In genomic region chr2:42140501-42140900, GRCh38 we compare ENCODE assay signal across 2 cellular contexts.
TF ChIP-seq lines count a peak whose summit lies in the region.

No MANE protein-coding gene starts in this region.

TF ChIP-seq in WTC11, 78 proteins besides CTCF, POLR2A, EP300 and RAD21:
- TF ChIP-seq, protein P1, sequence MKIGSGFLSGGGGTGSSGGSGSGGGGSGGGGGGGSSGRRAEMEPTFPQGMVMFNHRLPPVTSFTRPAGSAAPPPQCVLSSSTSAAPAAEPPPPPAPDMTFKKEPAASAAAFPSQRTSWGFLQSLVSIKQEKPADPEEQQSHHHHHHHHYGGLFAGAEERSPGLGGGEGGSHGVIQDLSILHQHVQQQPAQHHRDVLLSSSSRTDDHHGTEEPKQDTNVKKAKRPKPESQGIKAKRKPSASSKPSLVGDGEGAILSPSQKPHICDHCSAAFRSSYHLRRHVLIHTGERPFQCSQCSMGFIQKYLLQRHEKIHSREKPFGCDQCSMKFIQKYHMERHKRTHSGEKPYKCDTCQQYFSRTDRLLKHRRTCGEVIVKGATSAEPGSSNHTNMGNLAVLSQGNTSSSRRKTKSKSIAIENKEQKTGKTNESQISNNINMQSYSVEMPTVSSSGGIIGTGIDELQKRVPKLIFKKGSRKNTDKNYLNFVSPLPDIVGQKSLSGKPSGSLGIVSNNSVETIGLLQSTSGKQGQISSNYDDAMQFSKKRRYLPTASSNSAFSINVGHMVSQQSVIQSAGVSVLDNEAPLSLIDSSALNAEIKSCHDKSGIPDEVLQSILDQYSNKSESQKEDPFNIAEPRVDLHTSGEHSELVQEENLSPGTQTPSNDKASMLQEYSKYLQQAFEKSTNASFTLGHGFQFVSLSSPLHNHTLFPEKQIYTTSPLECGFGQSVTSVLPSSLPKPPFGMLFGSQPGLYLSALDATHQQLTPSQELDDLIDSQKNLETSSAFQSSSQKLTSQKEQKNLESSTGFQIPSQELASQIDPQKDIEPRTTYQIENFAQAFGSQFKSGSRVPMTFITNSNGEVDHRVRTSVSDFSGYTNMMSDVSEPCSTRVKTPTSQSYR (CRISPR knock-in tag; IDR thresholded peaks at IDR 0.05): no peak
- TF ChIP-seq, protein P2, sequence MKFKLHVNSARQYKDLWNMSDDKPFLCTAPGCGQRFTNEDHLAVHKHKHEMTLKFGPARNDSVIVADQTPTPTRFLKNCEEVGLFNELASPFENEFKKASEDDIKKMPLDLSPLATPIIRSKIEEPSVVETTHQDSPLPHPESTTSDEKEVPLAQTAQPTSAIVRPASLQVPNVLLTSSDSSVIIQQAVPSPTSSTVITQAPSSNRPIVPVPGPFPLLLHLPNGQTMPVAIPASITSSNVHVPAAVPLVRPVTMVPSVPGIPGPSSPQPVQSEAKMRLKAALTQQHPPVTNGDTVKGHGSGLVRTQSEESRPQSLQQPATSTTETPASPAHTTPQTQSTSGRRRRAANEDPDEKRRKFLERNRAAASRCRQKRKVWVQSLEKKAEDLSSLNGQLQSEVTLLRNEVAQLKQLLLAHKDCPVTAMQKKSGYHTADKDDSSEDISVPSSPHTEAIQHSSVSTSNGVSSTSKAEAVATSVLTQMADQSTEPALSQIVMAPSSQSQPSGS (CRISPR knock-in tag; IDR thresholded peaks at IDR 0.05; ENCODE audit: borderline replicate concordance, low read depth): no peak
- no peak for TF ChIP-seq CREB1 (CRISPR knock-in tag; IDR thresholded peaks at IDR 0.05)
- no peak for TF ChIP-seq FOXJ3 (CRISPR knock-in tag; IDR thresholded peaks at IDR 0.05; ENCODE audit: borderline replicate concordance)
- no peak for TF ChIP-seq GRHL2 (CRISPR knock-in tag; IDR thresholded peaks at IDR 0.05; ENCODE audit: insufficient replicate concordance, severe bottlenecking)

TF ChIP-seq in SK-N-SH, 30 proteins besides CTCF, POLR2A, EP300 and RAD21:
- TF ChIP-seq NRF1 (IDR thresholded peaks at IDR 0.05; ENCODE audit: low read depth, low read length) (no peak), JUND (IDR thresholded peaks at IDR 0.05) (no peak), RFX5 (IDR thresholded peaks at IDR 0.05; ENCODE audit: low read length) (no peak), TCF12 (IDR thresholded peaks at IDR 0.05) (no peak), SMC3 (IDR thresholded peaks at IDR 0.05; ENCODE audit: low read depth, low read length) (no peak), RCOR1 (IDR thresholded peaks at IDR 0.05; ENCODE audit: low read length) (no peak), USF1 (IDR thresholded peaks at IDR 0.05; ENCODE audit: borderline replicate concordance, low read depth) (no peak), GATA2 (CRISPR knock-in tag; IDR thresholded peaks at IDR 0.05) (no peak; the same call in 1 of the 2 replicates)
- TF ChIP-seq, protein P3, sequence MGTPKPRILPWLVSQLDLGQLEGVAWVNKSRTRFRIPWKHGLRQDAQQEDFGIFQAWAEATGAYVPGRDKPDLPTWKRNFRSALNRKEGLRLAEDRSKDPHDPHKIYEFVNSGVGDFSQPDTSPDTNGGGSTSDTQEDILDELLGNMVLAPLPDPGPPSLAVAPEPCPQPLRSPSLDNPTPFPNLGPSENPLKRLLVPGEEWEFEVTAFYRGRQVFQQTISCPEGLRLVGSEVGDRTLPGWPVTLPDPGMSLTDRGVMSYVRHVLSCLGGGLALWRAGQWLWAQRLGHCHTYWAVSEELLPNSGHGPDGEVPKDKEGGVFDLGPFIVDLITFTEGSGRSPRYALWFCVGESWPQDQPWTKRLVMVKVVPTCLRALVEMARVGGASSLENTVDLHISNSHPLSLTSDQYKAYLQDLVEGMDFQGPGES (IDR thresholded peaks at IDR 0.05; ENCODE audit: low read depth, low read length): no peak
